Comparison of ENCODE assay signal across 8 cellular contexts in genomic region chrX:10190367-10190766, GRCh38. TPM values are rescaled to one million over a fixed set of nuclear protein-coding genes. Genes with fewer than 3 reads are reported as not detected.
DNase-seq lines count a peak whose midpoint lies in the region; ATAC-seq, FAIRE-seq and TF ChIP-seq lines count a peak whose summit lies in the region.

No MANE protein-coding gene starts in this region.

- H2BK120ac ChIP-seq in H1 (replicated peaks; ENCODE audit: low read depth, low read length) = no peak overlapping the region

- no peak overlapping the region for H3K4ac ChIP-seq in H1 (replicated peaks; ENCODE audit: insufficient read length, low read depth, low read length)

- WGBS in H1 (ENCODE audit: extremely low coverage in 1 of 2, insufficient coverage in 1 of 2, insufficient read length in 1 of 2, insufficient replicate concordance in 2 of 2, low coverage in 1 of 2, low lambda C conversion rate in 2 of 2, missing lambda C conversion rate in 1 of 2), 2 experiments = 55% methylated on average over 3 of the region's 3 CpGs; no CpG with 5 or more reads in 1 of the 2 experiments
- no CpG with 5 or more reads among the region's 3 CpGs for WGBS in mesodermal cell (ENCODE audit: insufficient coverage in 2 of 2), 2 experiments

- no peak overlapping the region for H3K4me3 Mint-ChIP-seq in activated CD4-positive, alpha-beta memory T cell treated with anti-CD3 and anti-CD28 coated beads for 36 hours
- H3K4me3 Mint-ChIP-seq in activated T-helper 2 cell treated with anti-CD3 and anti-CD28 coated beads, Interferon-gamma antibody, Interleukin-2, Interleukin-4, amounts not matched to agents 10 μg/mL and 5 μg/mL and 100 μg/mL, durations not matched to agents 14 hours and 24 hours and 36 hours (ENCODE audit: low read depth) = no peak overlapping the region

- H3K4me3 ChIP-seq in Karpas-422 (ENCODE audit: low read length) (no peak overlapping the region), PC-3 (ENCODE audit: low read length) (no peak overlapping the region), H1 (ENCODE audit: extremely low read depth in 1 of 4, insufficient read depth in 2 of 4, low read depth in 3 of 4, low read length in 4 of 4) (no peak overlapping the region), mesodermal cell (ENCODE audit: extremely low read depth, insufficient read depth, low read length, poor library complexity, severe bottlenecking) (no peak overlapping the region)

- H3K79me1 ChIP-seq in H1 (ENCODE audit: low read depth, low read length) = no peaks in the 10 kb centered on the region

- no peaks in the 10 kb centered on the region for H3K27me3 Mint-ChIP-seq in activated CD4-positive, alpha-beta memory T cell treated with anti-CD3 and anti-CD28 coated beads for 36 hours
- peaks cover 4% of the 10 kb centered on the region for H3K27me3 Mint-ChIP-seq in activated T-helper 2 cell treated with anti-CD3 and anti-CD28 coated beads, Interferon-gamma antibody, Interleukin-2, Interleukin-4, amounts not matched to agents 10 μg/mL and 5 μg/mL and 100 μg/mL, durations not matched to agents 14 hours and 24 hours and 36 hours (ENCODE audit: low read depth)

- H3K27ac Mint-ChIP-seq in activated CD4-positive, alpha-beta memory T cell treated with anti-CD3 and anti-CD28 coated beads for 36 hours = no peak overlapping the region
- H3K27ac Mint-ChIP-seq in activated T-helper 2 cell treated with anti-CD3 and anti-CD28 coated beads, Interferon-gamma antibody, Interleukin-2, Interleukin-4, amounts not matched to agents 10 μg/mL and 5 μg/mL and 100 μg/mL, durations not matched to agents 14 hours and 24 hours and 36 hours = no peak overlapping the region

- no peak overlapping the region for H3K18ac ChIP-seq in H1 (ENCODE audit: extremely low read depth, low read length)

- H3K27ac ChIP-seq in Karpas-422 (ENCODE audit: low read length) (no peak overlapping the region), PC-3 (ENCODE audit: low read length) (peak overlapping the region; percentile 70), H1 (ENCODE audit: low read depth, low read length) (no peak overlapping the region), mesodermal cell (ENCODE audit: low read depth, low read length, severe bottlenecking) (peak overlapping the region; percentile 69)

- no peaks in the 10 kb centered on the region for H3F3A ChIP-seq in PC-3 (ENCODE audit: low read length, unreplicated experiment)

- no peak for DNase-seq in GM13976 (ENCODE audit: low spot score)
- DNase-seq in Karpas-422 = peak; percentile 81
- peak; percentile 77 for DNase-seq in PC-3
- no peak for DNase-seq in H1 (ENCODE audit: low read depth in 1 of 2, low spot score in 2 of 2)
- DNase-seq in activated CD4-positive, alpha-beta memory T cell treated with anti-CD3 and anti-CD28 coated beads for 36 hours = no peak
- no peak for DNase-seq in activated T-helper 2 cell treated with anti-CD3 and anti-CD28 coated beads, Interferon-gamma antibody, Interleukin-2, Interleukin-4, amounts not matched to agents 10 μg/mL and 5 μg/mL and 100 μg/mL, durations not matched to agents 14 hours and 24 hours and 36 hours (ENCODE audit: low spot score)

- H3K36me3 ChIP-seq in Karpas-422 (ENCODE audit: insufficient read depth, low read length) = no peaks in the 10 kb centered on the region
- H3K36me3 ChIP-seq in PC-3 (ENCODE audit: low read depth, low read length) = no peaks in the 10 kb centered on the region
- H3K36me3 ChIP-seq in H1 (ENCODE audit: control insufficient read depth in 2 of 4, insufficient read depth in 4 of 4, low read length in 3 of 4) = no peaks in the 10 kb centered on the region
- no peaks in the 10 kb centered on the region for H3K36me3 ChIP-seq in mesodermal cell (ENCODE audit: control insufficient read depth, insufficient read depth, low read length)

- no peak overlapping the region for H2BK12ac ChIP-seq in H1 (ENCODE audit: low read depth, low read length)

- H2BK5ac ChIP-seq in H1 (ENCODE audit: low read depth, low read length) = no peak overlapping the region

- H3K23me2 ChIP-seq in H1 (ENCODE audit: low read depth, low read length) = no peaks in the 10 kb centered on the region

- H3K9ac ChIP-seq in Karpas-422 (ENCODE audit: low read length) (no peak overlapping the region), PC-3 (ENCODE audit: low read length) (peak overlapping the region; percentile 61), H1 (replicated peaks in 1 of 4; ENCODE audit: extremely low read depth in 1 of 4, low read depth in 3 of 4, low read length in 3 of 4) (no peak overlapping the region)

- H4K91ac ChIP-seq in H1 (replicated peaks; ENCODE audit: insufficient read length, low read length) = no peak overlapping the region

- peak; percentile 86 for ATAC-seq in PC-3
- no peak for ATAC-seq in HG02642 (IDR thresholded peaks at IDR 0.05; ENCODE audit: poor library complexity, unreplicated experiment)

- H2BK20ac ChIP-seq in H1 (ENCODE audit: low read length) = no peak overlapping the region

- no peak overlapping the region for H4K5ac ChIP-seq in H1 (ENCODE audit: insufficient read length, low read depth, low read length)

- peak; percentile 71 to 81 for TF ChIP-seq RAD21 in H1 (IDR thresholded peaks at IDR 0.05 in 1 of 2, conservative IDR thresholded peaks at IDR 0.05 in 1 of 2; ENCODE audit: low read depth in 2 of 2, low read length in 2 of 2)

- H3K9me3 ChIP-seq in Karpas-422 (ENCODE audit: low read length) (no peaks in the 10 kb centered on the region), PC-3 (ENCODE audit: low read length) (no peaks in the 10 kb centered on the region), H1 (ENCODE audit: insufficient read depth in 2 of 2, low read depth in 1 of 2, low read length in 1 of 2) (no peaks in the 10 kb centered on the region), mesodermal cell (ENCODE audit: control insufficient read depth, low read length) (no peaks in the 10 kb centered on the region)

- intact Hi-C loops in PC-3 (cut with micrococcal nuclease) = loop anchor here (1.0 to 10.0 kb wide), 4 partner anchors 136 to 914 kb away; no protein-coding TSS in a partner anchor
- intact Hi-C loops in activated CD4-positive, alpha-beta memory T cell treated with anti-CD3 and anti-CD28 coated beads for 36 hours (cut with micrococcal nuclease) = loop anchor here (1.0 to 2.0 kb wide), 2 partner anchors 426 to 532 kb away; no protein-coding TSS in a partner anchor
- intact Hi-C loops in activated T-helper 2 cell treated with anti-CD3 and anti-CD28 coated beads, Interferon-gamma antibody, Interleukin-2, Interleukin-4, amounts not matched to agents 10 μg/mL and 5 μg/mL and 100 μg/mL, durations not matched to agents 14 hours and 24 hours and 36 hours (cut with micrococcal nuclease) = loop anchor here (1.0 kb wide), 1 partner anchor 532 kb away; no protein-coding TSS in a partner anchor

- no peaks in the 10 kb centered on the region; the same call in 1 of the 2 replicates for H4K20me1 ChIP-seq in Karpas-422 (ENCODE audit: insufficient read depth, low read depth, low read length)
- H4K20me1 ChIP-seq in PC-3 (ENCODE audit: low read length) = no peaks in the 10 kb centered on the region
- peaks cover 0 to 2% of the 10 kb centered on the region in 2 experiments for H4K20me1 ChIP-seq in H1 (replicated peaks in 1 of 2; ENCODE audit: control insufficient read depth in 1 of 2, insufficient read depth in 2 of 2, low read length in 2 of 2)

- H2AK5ac ChIP-seq in H1 (ENCODE audit: low read depth, low read length) = no peak overlapping the region

- H3K36me3 Mint-ChIP-seq in activated CD4-positive, alpha-beta memory T cell treated with anti-CD3 and anti-CD28 coated beads for 36 hours = no peaks in the 10 kb centered on the region
- no peaks in the 10 kb centered on the region for H3K36me3 Mint-ChIP-seq in activated T-helper 2 cell treated with anti-CD3 and anti-CD28 coated beads, Interferon-gamma antibody, Interleukin-2, Interleukin-4, amounts not matched to agents 10 μg/mL and 5 μg/mL and 100 μg/mL, durations not matched to agents 14 hours and 24 hours and 36 hours (ENCODE audit: low read depth)

- TF ChIP-seq CTCF in GM13976 (IDR thresholded peaks at IDR 0.05; ENCODE audit: borderline replicate concordance, control extremely low read depth, extremely low read depth, insufficient read depth, missing control alignments) (peak; percentile 40), PC-3 (conservative IDR thresholded peaks at IDR 0.05; ENCODE audit: low read depth, low read length) (peak; percentile 65), H1 (IDR thresholded peaks at IDR 0.05; ENCODE audit: control extremely low read depth in 1 of 3, insufficient read depth in 1 of 3, low read depth in 1 of 3, low read length in 3 of 3) (peak in 2 of 3 experiments; percentile 46 to 50; a peak in 2 of 4 replicates)

- no peaks in the 10 kb centered on the region for H3K9me3 Mint-ChIP-seq in activated CD4-positive, alpha-beta memory T cell treated with anti-CD3 and anti-CD28 coated beads for 36 hours
- H3K9me3 Mint-ChIP-seq in activated T-helper 2 cell treated with anti-CD3 and anti-CD28 coated beads, Interferon-gamma antibody, Interleukin-2, Interleukin-4, amounts not matched to agents 10 μg/mL and 5 μg/mL and 100 μg/mL, durations not matched to agents 14 hours and 24 hours and 36 hours = no peaks in the 10 kb centered on the region

- no peak overlapping the region for H2AFZ ChIP-seq in Karpas-422 (ENCODE audit: low read length)
- no peak overlapping the region for H2AFZ ChIP-seq in PC-3 (ENCODE audit: low read length)
- no peak overlapping the region for H2AFZ ChIP-seq in H1 (ENCODE audit: low read length)

- no peak for FAIRE-seq in H1 (lab: Jason Lieb, UNC)

- H3K79me2 ChIP-seq in Karpas-422 (ENCODE audit: low read length) (no peaks in the 10 kb centered on the region), PC-3 (ENCODE audit: low read length) (no peaks in the 10 kb centered on the region), H1 (ENCODE audit: control insufficient read depth in 1 of 2, insufficient read depth in 2 of 2, low read length in 2 of 2) (no peaks in the 10 kb centered on the region)

- H3K9me2 ChIP-seq in Karpas-422 (replicated peaks; ENCODE audit: insufficient read depth, low read length) = no peaks in the 10 kb centered on the region
- no peaks in the 10 kb centered on the region for H3K9me2 ChIP-seq in PC-3 (replicated peaks; ENCODE audit: low read length)

- no peak overlapping the region for H3K14ac ChIP-seq in H1 (ENCODE audit: insufficient read length)

- H3K27me3 ChIP-seq in Karpas-422 (ENCODE audit: low read length) (no peaks in the 10 kb centered on the region), PC-3 (ENCODE audit: low read length) (no peaks in the 10 kb centered on the region), H1 (replicated peaks in 1 of 4; ENCODE audit: control insufficient read depth in 3 of 4, extremely low read depth in 1 of 4, insufficient read depth in 3 of 4, low read length in 3 of 4) (no peaks in the 10 kb centered on the region)

- no peak overlapping the region for H2BK15ac ChIP-seq in H1 (ENCODE audit: low read length)

- no peak for TF ChIP-seq EP300 in H1 (IDR thresholded peaks at IDR 0.05; ENCODE audit: borderline replicate concordance in 1 of 2, low read depth in 2 of 2, low read length in 2 of 2)

- H4K8ac ChIP-seq in H1 (ENCODE audit: extremely low read depth, insufficient read depth, low read length) = no peak overlapping the region

- in situ Hi-C loops in GM13976 (cut with MboI; ENCODE audit: low sequenced_read_pairs, unreplicated experiment) = loop anchor here (10.0 to 25.0 kb wide), 3 partner anchors 424 to 947 kb away; no protein-coding TSS in a partner anchor

- POLR2A ChIA-PET in PC-3 (lab: Charles Lee; ENCODE audit: unreplicated experiment) (interaction anchor here (0.7 to 1.1 kb wide), 2 partner anchors 408 to 430 kb away, joined by 3 to 4 read pairs; partner anchors contain the start of gene MID1), H1 (lab: Charles Lee; ENCODE audit: partially characterized antibody) (interaction anchor here (0.9 kb wide), 1 partner anchor 17 kb away, joined by 4 read pairs; no protein-coding TSS in a partner anchor)
- POLR2A ChIA-PET in activated CD4-positive, alpha-beta memory T cell treated with anti-CD3 and anti-CD28 coated beads for 36 hours (lab: Charles Lee) = no interaction called here

- H3K4me1 Mint-ChIP-seq in activated CD4-positive, alpha-beta memory T cell treated with anti-CD3 and anti-CD28 coated beads for 36 hours (ENCODE audit: low read depth) = peaks cover 2% of the 10 kb centered on the region
- H3K4me1 Mint-ChIP-seq in activated T-helper 2 cell treated with anti-CD3 and anti-CD28 coated beads, Interferon-gamma antibody, Interleukin-2, Interleukin-4, amounts not matched to agents 10 μg/mL and 5 μg/mL and 100 μg/mL, durations not matched to agents 14 hours and 24 hours and 36 hours (ENCODE audit: low read depth) = no peaks in the 10 kb centered on the region

- no peak for TF ChIP-seq POLR2A in H1 (IDR thresholded peaks at IDR 0.05; ENCODE audit: control extremely low read depth in 1 of 2, low read depth in 2 of 2, low read length in 2 of 2)

- H3K4me1 ChIP-seq in Karpas-422 (ENCODE audit: low read length) = no peaks in the 10 kb centered on the region
- peaks cover 7% of the 10 kb centered on the region for H3K4me1 ChIP-seq in PC-3 (ENCODE audit: insufficient read depth, low read length)
- H3K4me1 ChIP-seq in H1 (replicated peaks in 1 of 4; ENCODE audit: control insufficient read depth in 3 of 4, insufficient read depth in 4 of 4, low read length in 3 of 4) = no peaks in the 10 kb centered on the region; a peak in 2 of 7 replicates
- no peaks in the 10 kb centered on the region for H3K4me1 ChIP-seq in mesodermal cell (ENCODE audit: control insufficient read depth, insufficient read depth, low read length, poor library complexity, severe bottlenecking)

- BruUV-seq in PC-3 (replicated peaks; lab: Mats Ljungman, UMichigan) = no TSS peak

- no peak overlapping the region for H3K23ac ChIP-seq in H1 (ENCODE audit: insufficient read length)

- H3K4me2 ChIP-seq in Karpas-422 (ENCODE audit: low read depth, low read length, poor library complexity, severe bottlenecking) = no peak overlapping the region
- peak overlapping the region; percentile 43; the same call in 1 of the 2 replicates for H3K4me2 ChIP-seq in PC-3 (ENCODE audit: low read length)
- no peak overlapping the region for H3K4me2 ChIP-seq in H1 (ENCODE audit: insufficient read depth in 1 of 2, low read depth in 2 of 2, low read length in 2 of 2)

- no peak overlapping the region for H3K56ac ChIP-seq in H1 (replicated peaks; ENCODE audit: insufficient read length, low read depth, low read length)

- CTCF ChIA-PET in PC-3 (lab: Charles Lee) (interaction anchor here (0.6 to 1.4 kb wide), 4 partner anchors 64 to 568 kb away, joined by 7 to 10 read pairs (median 8); no protein-coding TSS in a partner anchor), H1 (lab: Charles Lee; ENCODE audit: partially characterized antibody) (interaction anchor here (0.6 to 3.0 kb wide), 57 partner anchors 8 to 1591 kb away, joined by 3 to 20 read pairs (median 4); partner anchors contain the start of gene CLCN4)
- CTCF ChIA-PET in activated CD4-positive, alpha-beta memory T cell treated with anti-CD3 and anti-CD28 coated beads for 36 hours (lab: Charles Lee) = interaction anchor here (0.6 to 3.8 kb wide), 16 partner anchors 9 to 962 kb away, joined by 3 to 38 read pairs (median 4); partner anchors contain the start of gene MID1

RNA-seq across cellular contexts. Expression of gene CLCN4, which starts 33.6 kb away (rescaled TPM):
- total RNA-seq in Karpas-422 (2014; rRNA removed; shearing (Covaris generic); ENCODE audit: low replicate concordance) = 4.3 and 6.3 TPM in 2 replicates
- 13.7 and 16.3 TPM in 2 replicates for total RNA-seq in PC-3 (2014; rRNA removed)
- 7.5 and 11.2 TPM in 2 replicates for total RNA-seq in H1 (2021; fragmentation: NEBNext Ultra II Directional; extraction: Animal tissue kit (Norgen Biotek cat#: 25700))
- 3.3 and 3.6 TPM in 2 replicates for polyA plus RNA-seq in H1 (2011; rRNA removed)
- 3.0 TPM for polyA plus RNA-seq in H1 (2011; cell fraction: cytosol; rRNA removed)
- 5.1 TPM for polyA plus RNA-seq in H1 (2011; cell fraction: nucleus; rRNA removed)
- 3.2 to 4.4 TPM (median 3.9 TPM) in 4 replicates for polyA plus RNA-seq in H1 (2012, experiment 1 of 2)
- 1.3 TPM for polyA plus RNA-seq in H1 (2012, experiment 2 of 2)
- polyA plus RNA-seq in H1 (2013, experiment 1 of 2) = 4.3 TPM
- 5.0 TPM for polyA plus RNA-seq in H1 (2013, experiment 2 of 2)
- 10.2 and 15.0 TPM in 2 replicates for polyA minus RNA-seq in H1 (2011; rRNA and poly(A)+ RNA removed)
- polyA minus RNA-seq in H1 (2011; cell fraction: cytosol; rRNA and poly(A)+ RNA removed) = 5.1 TPM
- polyA minus RNA-seq in H1 (2011; cell fraction: nucleus; rRNA and poly(A)+ RNA removed) = 4.3 TPM
- 5.7 TPM for polyA plus RNA-seq in mesodermal cell (2013, experiment 1 of 2)
- polyA plus RNA-seq in mesodermal cell (2013, experiment 2 of 2) = 3.3 TPM
- total RNA-seq in activated CD4-positive, alpha-beta memory T cell treated with anti-CD3 and anti-CD28 coated beads for 36 hours = not detected
- total RNA-seq in activated T-helper 2 cell treated with anti-CD3 and anti-CD28 coated beads, Interferon-gamma antibody, Interleukin-2, Interleukin-4, amounts not matched to agents 10 μg/mL and 5 μg/mL and 100 μg/mL, durations not matched to agents 14 hours and 24 hours and 36 hours = 0.14 and 0.16 TPM in 2 replicates

Comparison
In these comparisons a context has a peak if more than half of its experiments do, and no peak if none do; other contexts are left out.
1. DNase-seq: peak in Karpas-422 (single experiment) and PC-3 (single experiment); none in GM13976 (single experiment), H1 (0 of 2), activated CD4-positive, alpha-beta memory T cell treated with anti-CD3 and anti-CD28 coated beads for 36 hours (single experiment) and activated T-helper 2 cell treated with anti-CD3 and anti-CD28 coated beads, Interferon-gamma antibody, Interleukin-2, Interleukin-4, amounts not matched to agents 10 μg/mL and 5 μg/mL and 100 μg/mL, durations not matched to agents 14 hours and 24 hours and 36 hours (single experiment).
2. H3K27ac ChIP-seq: peak in PC-3 (single experiment) and mesodermal cell (single experiment); none in Karpas-422 (single experiment) and H1 (single experiment).
3. Peak in every context shown above with its lines, with median percentiles within 50 percentile points of each other: CTCF ChIP-seq.